In the genomic region with DNA sequence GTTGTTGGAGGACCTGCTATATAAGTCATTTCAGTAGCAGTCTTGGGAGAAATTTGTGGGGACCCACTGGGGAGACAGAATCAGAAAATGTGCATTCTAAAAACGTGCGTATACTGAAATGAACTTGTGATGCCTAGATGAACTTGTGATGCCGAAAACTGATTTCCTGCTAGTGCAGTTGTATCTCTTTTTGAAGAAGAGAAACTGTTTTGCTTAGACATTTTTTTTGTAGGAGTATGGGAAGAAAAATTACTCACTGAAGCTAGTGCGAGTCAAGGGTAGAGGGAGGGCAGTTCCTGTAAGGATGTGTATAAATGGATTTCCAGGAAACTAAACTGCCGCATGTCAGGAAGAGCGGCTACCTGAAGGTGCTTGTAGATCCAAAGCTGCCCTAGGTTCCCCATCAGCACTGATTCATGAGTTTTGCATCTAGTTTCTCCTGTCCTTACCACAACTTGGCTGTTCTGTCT, we compare ENCODE assay signal across 11 cellular contexts. TPM values are rescaled to one million over a fixed set of nuclear protein-coding genes. Genes with fewer than 3 reads are reported as not detected.
A peak's percentile ranks its signal among the peaks of the same experiment; 100 is the strongest.
DNase-seq lines count a peak whose midpoint lies in the region; TF ChIP-seq lines count a peak whose summit lies in the region.
"Had no signal": no experiment of that assay in that cellular context is flagged by ENCODE, and none has a peak within 500 bp of the region (broad histone marks: within the 10 kb centered on the region; RNA-seq: fewer than 3 reads in every experiment).

No MANE protein-coding gene starts in this region.

- H3K27ac Mint-ChIP-seq in activated naive CD4-positive, alpha-beta T cell treated with anti-CD3 and anti-CD28 coated beads, Interleukin-2, amount 10 ng/mL, durations not matched to agents 7 days and 5 days, result peak overlapping the region; percentile 90
- peak overlapping the region; percentile 91 for H3K27ac Mint-ChIP-seq in T-helper 2 cell treated with Interferon-gamma antibody and Interleukin-4, amounts not matched to agents 5 μg/mL and 100 μg/mL, for 36 hours

- H3K4me3 ChIP-seq in thyroid gland (replicated peaks in 1 of 3), result peak overlapping the region in 1 of 3 donors; percentile 10

- peaks cover 34% of the 10 kb centered on the region for H3K36me3 Mint-ChIP-seq in activated naive CD4-positive, alpha-beta T cell treated with anti-CD3 and anti-CD28 coated beads, Interleukin-2, amount 10 ng/mL, durations not matched to agents 7 days and 5 days
- H3K36me3 Mint-ChIP-seq in T-helper 2 cell treated with Interferon-gamma antibody and Interleukin-4, amounts not matched to agents 5 μg/mL and 100 μg/mL, for 36 hours (ENCODE audit: low read depth), result peaks cover 34% of the 10 kb centered on the region

- TF ChIP-seq CTCF in thyroid gland (IDR thresholded peaks at IDR 0.05), result no peak

- WGBS in thyroid gland, 2 donors, result 65 to 73% methylated on average over 6 of the region's 6 CpGs

- H3K4me1 ChIP-seq in thyroid gland, result peaks cover 15 to 32% of the 10 kb centered on the region in 2 donors

- DNase-seq in activated naive CD4-positive, alpha-beta T cell treated with anti-CD3 and anti-CD28 coated beads, Interleukin-2, amount 10 ng/mL, durations not matched to agents 7 days and 5 days, result no peak
- DNase-seq in activated naive CD4-positive, alpha-beta T cell treated with Interleukin-2 at 50 U/mL for 16 hours, result no peak
- peak; percentile 24 for DNase-seq in T-helper 2 cell treated with Interferon-gamma antibody and Interleukin-4, amounts not matched to agents 5 μg/mL and 100 μg/mL, for 36 hours (ENCODE audit: low spot score)
- DNase-seq in germinal center (ENCODE audit: low spot score) (peak; percentile 4), thyroid gland (no peak), nucleus accumbens (lab: John Stamatoyannopoulos, UW) (no peak), SKM-1 (lab: John Stamatoyannopoulos, UW; ENCODE audit: unreplicated experiment) (no peak), UCSD-AML1 (lab: John Stamatoyannopoulos, UW; ENCODE audit: unreplicated experiment) (no peak)
- DNase-seq: NCI-H524 treated with DMSO at 0.1 percent for 48 hours had no signal

- no peaks in the 10 kb centered on the region for H3K27me3 Mint-ChIP-seq in activated naive CD4-positive, alpha-beta T cell treated with anti-CD3 and anti-CD28 coated beads, Interleukin-2, amount 10 ng/mL, durations not matched to agents 7 days and 5 days
- no peaks in the 10 kb centered on the region for H3K27me3 Mint-ChIP-seq in T-helper 2 cell treated with Interferon-gamma antibody and Interleukin-4, amounts not matched to agents 5 μg/mL and 100 μg/mL, for 36 hours (ENCODE audit: low read depth)

- peak in 1 of 2 donors; percentile 31 for TF ChIP-seq POLR2A in thyroid gland (IDR thresholded peaks at IDR 0.05)

- intact Hi-C loops in thyroid gland (cut with DNase I), result no loop called here

- peak overlapping the region; percentile 57 for H3K4me3 Mint-ChIP-seq in activated naive CD4-positive, alpha-beta T cell treated with anti-CD3 and anti-CD28 coated beads, Interleukin-2, amount 10 ng/mL, durations not matched to agents 7 days and 5 days
- peak overlapping the region; percentile 76 for H3K4me3 Mint-ChIP-seq in T-helper 2 cell treated with Interferon-gamma antibody and Interleukin-4, amounts not matched to agents 5 μg/mL and 100 μg/mL, for 36 hours
- H3K4me3 Mint-ChIP-seq: neural crest cell had no signal

- no peaks in the 10 kb centered on the region for H3K9me3 Mint-ChIP-seq in activated naive CD4-positive, alpha-beta T cell treated with anti-CD3 and anti-CD28 coated beads, Interleukin-2, amount 10 ng/mL, durations not matched to agents 7 days and 5 days
- no peaks in the 10 kb centered on the region for H3K9me3 Mint-ChIP-seq in T-helper 2 cell treated with Interferon-gamma antibody and Interleukin-4, amounts not matched to agents 5 μg/mL and 100 μg/mL, for 36 hours
- H3K9me3 Mint-ChIP-seq: neural crest cell had no signal

- H3K27ac ChIP-seq in thyroid gland, result peak overlapping the region; percentile 64 to 93 (median 88)
- H3K27ac ChIP-seq: epithelial cell of prostate had no signal

- peaks cover 43% of the 10 kb centered on the region for H3K4me1 Mint-ChIP-seq in activated naive CD4-positive, alpha-beta T cell treated with anti-CD3 and anti-CD28 coated beads, Interleukin-2, amount 10 ng/mL, durations not matched to agents 7 days and 5 days
- peaks cover 36% of the 10 kb centered on the region for H3K4me1 Mint-ChIP-seq in T-helper 2 cell treated with Interferon-gamma antibody and Interleukin-4, amounts not matched to agents 5 μg/mL and 100 μg/mL, for 36 hours (ENCODE audit: low read depth)

- CTCF ChIA-PET in activated naive CD4-positive, alpha-beta T cell treated with anti-CD3 and anti-CD28 coated beads, Interleukin-2, amount 10 ng/mL, durations not matched to agents 7 days and 5 days (lab: Charles Lee), result interaction anchor here (1.7 kb wide), 1 partner anchor 20 kb away, joined by 5 read pairs; no protein-coding TSS in a partner anchor

- H3K27me3 ChIP-seq in thyroid gland, result no peaks in the 10 kb centered on the region

- H3K36me3 ChIP-seq in thyroid gland, result no peaks in the 10 kb centered on the region

- no peaks in the 10 kb centered on the region for H3K9me3 ChIP-seq in thyroid gland

RNA-seq across cellular contexts. Expression of a gene that starts 25.4 kb away (rescaled TPM):
- total RNA-seq in thyroid gland, result 10 to 100 TPM; 13.2 to 18.7 (median 15.8) TPM

Comparison
In these comparisons a context has a peak if more than half of its experiments do, and no peak if none do; other contexts are left out.
1. DNase-seq: peak in T-helper 2 cell treated with Interferon-gamma antibody and Interleukin-4, amounts not matched to agents 5 μg/mL and 100 μg/mL, for 36 hours (single experiment) and germinal center (single experiment); none in activated naive CD4-positive, alpha-beta T cell treated with anti-CD3 and anti-CD28 coated beads, Interleukin-2, amount 10 ng/mL, durations not matched to agents 7 days and 5 days (single experiment), activated naive CD4-positive, alpha-beta T cell treated with Interleukin-2 at 50 U/mL for 16 hours (single experiment), thyroid gland (0 of 2), nucleus accumbens (0 of 56), SKM-1 (single experiment) and UCSD-AML1 (single experiment).